1 cellular context compared by ENCODE assay signal in the genomic region with DNA sequence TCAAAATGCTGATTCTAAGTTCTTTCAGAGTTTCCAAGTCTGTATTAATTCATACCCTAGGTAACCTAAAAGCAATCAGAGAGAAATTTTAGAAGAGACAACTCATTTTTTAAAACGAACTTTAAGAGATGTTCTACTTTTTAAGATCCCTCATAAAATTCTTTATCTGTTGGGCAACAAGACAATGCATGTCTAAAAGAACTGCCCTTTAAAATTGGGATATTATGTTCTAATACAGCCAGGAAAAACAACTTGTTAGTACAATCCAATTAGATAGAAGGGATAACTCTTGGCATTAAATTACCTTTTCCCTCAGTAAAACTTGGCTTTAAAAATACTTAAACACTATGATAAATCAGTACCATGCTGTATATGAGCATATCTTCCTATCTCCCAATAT.
TF ChIP-seq lines count a peak whose summit lies in the region.

No MANE protein-coding gene starts in this region.

TF ChIP-seq in HEK293, 187 proteins besides CTCF, POLR2A, EP300 and RAD21 (continued from another document):
- TF ChIP-seq, protein P1, sequence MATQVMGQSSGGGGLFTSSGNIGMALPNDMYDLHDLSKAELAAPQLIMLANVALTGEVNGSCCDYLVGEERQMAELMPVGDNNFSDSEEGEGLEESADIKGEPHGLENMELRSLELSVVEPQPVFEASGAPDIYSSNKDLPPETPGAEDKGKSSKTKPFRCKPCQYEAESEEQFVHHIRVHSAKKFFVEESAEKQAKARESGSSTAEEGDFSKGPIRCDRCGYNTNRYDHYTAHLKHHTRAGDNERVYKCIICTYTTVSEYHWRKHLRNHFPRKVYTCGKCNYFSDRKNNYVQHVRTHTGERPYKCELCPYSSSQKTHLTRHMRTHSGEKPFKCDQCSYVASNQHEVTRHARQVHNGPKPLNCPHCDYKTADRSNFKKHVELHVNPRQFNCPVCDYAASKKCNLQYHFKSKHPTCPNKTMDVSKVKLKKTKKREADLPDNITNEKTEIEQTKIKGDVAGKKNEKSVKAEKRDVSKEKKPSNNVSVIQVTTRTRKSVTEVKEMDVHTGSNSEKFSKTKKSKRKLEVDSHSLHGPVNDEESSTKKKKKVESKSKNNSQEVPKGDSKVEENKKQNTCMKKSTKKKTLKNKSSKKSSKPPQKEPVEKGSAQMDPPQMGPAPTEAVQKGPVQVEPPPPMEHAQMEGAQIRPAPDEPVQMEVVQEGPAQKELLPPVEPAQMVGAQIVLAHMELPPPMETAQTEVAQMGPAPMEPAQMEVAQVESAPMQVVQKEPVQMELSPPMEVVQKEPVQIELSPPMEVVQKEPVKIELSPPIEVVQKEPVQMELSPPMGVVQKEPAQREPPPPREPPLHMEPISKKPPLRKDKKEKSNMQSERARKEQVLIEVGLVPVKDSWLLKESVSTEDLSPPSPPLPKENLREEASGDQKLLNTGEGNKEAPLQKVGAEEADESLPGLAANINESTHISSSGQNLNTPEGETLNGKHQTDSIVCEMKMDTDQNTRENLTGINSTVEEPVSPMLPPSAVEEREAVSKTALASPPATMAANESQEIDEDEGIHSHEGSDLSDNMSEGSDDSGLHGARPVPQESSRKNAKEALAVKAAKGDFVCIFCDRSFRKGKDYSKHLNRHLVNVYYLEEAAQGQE (tag by site-specific recombination; IDR thresholded peaks at IDR 0.05), result no peak
